In the genomic region with DNA sequence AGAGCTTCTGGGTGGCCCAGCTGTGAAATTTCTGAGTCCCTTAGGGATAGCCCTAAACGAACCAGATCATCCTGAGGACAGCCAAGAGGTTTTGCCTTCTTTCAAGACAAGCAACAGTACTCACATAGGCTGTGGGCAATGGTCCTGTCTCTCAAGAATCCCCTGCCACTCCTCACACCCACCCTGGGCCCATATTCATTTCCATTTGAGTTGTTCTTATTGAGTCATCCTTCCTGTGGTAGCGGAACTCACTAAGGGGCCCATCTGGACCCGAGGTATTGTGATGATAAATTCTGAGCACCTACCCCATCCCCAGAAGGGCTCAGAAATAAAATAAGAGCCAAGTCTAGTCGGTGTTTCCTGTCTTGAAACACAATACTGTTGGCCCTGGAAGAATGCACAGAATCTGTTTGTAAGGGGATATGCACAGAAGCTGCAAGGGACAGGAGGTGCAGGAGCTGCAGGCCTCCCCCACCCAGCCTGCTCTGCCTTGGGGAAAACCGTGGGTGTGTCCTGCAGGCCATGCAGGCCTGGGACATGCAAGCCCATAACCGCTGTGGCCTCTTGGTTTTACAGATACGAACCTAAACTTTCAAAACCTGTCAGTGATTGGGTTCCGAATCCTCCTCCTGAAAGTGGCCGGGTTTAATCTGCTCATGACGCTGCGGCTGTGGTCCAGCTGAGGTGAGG, we compare ENCODE assay signal across 8 cellular contexts. TPM values are rescaled to one million over a fixed set of nuclear protein-coding genes. Genes with fewer than 3 reads are reported as not detected.
DNase-seq lines count a peak whose midpoint lies in the region; ATAC-seq and TF ChIP-seq lines count a peak whose summit lies in the region.

No MANE protein-coding gene starts in this region.

- no peak overlapping the region for H3K4me3 ChIP-seq in fibroblast of pulmonary artery (replicated peaks; ENCODE audit: low read depth, low read length)
- H3K4me3 ChIP-seq in stomach, result no peak overlapping the region
- no peak overlapping the region for H3K4me3 ChIP-seq in lower lobe of right lung

- CTCF ChIA-PET in WTC11 (lab: Charles Lee), result interaction anchor here (1.2 to 4.0 kb wide), 5 partner anchors 10 to 572 kb away, joined by 3 to 35 read pairs (median 9); no protein-coding TSS in a partner anchor

- no peaks in the 10 kb centered on the region for H3K36me3 ChIP-seq in stomach
- no peaks in the 10 kb centered on the region for H3K36me3 ChIP-seq in lower lobe of right lung

- TF ChIP-seq EP300 in stomach (IDR thresholded peaks at IDR 0.05), result no peak

- POLR2A ChIA-PET in WTC11 (lab: Charles Lee), result no interaction called here

- H3K36me3 Mint-ChIP-seq in WTC11, result no peaks in the 10 kb centered on the region

- H3K27me3 ChIP-seq in stomach (no peaks in the 10 kb centered on the region), lower lobe of right lung (ENCODE audit: low read depth) (no peaks in the 10 kb centered on the region)

- H3K4me1 ChIP-seq in stomach, result peaks cover 16 to 54% (median 40%) of the 10 kb centered on the region in 4 donors
- H3K4me1 ChIP-seq in lower lobe of right lung, result peaks cover 39% of the 10 kb centered on the region

- intact Hi-C loops in stomach (cut with DNase I; ENCODE audit: low total_unique reads), result loop anchor here (10.0 kb wide), 1 partner anchor 295 kb away; no protein-coding TSS in a partner anchor
- intact Hi-C loops in lower lobe of right lung (cut with DNase I), result no loop called here

- no peaks in the 10 kb centered on the region for H3K27me3 Mint-ChIP-seq in WTC11 (ENCODE audit: low read depth)

- ATAC-seq in GM19035 (IDR thresholded peaks at IDR 0.05; ENCODE audit: unreplicated experiment) (peak; percentile 59), HG03139 (IDR thresholded peaks at IDR 0.05; ENCODE audit: unreplicated experiment) (peak; percentile 41), WTC11 (no peak; the same call in 1 of the 2 replicates), lower lobe of right lung (no peak), HG03159 (IDR thresholded peaks at IDR 0.05; ENCODE audit: unreplicated experiment) (no peak)

- TF ChIP-seq CTCF in WTC11 (IDR thresholded peaks at IDR 0.05), result no peak
- TF ChIP-seq CTCF in fibroblast of pulmonary artery (IDR thresholded peaks at IDR 0.05; ENCODE audit: low read length, missing control alignments), result no peak
- no peak for TF ChIP-seq CTCF in stomach (IDR thresholded peaks at IDR 0.05)
- no peak for TF ChIP-seq CTCF in lower lobe of right lung (IDR thresholded peaks at IDR 0.05)

- H3K4me3 Mint-ChIP-seq in WTC11, result no peak overlapping the region

- TF ChIP-seq POLR2A in stomach (IDR thresholded peaks at IDR 0.05), result no peak

- DNase-seq in WTC11 (ENCODE audit: low spot score) (no peak), fibroblast of pulmonary artery (ENCODE audit: low read depth) (peak; percentile 62), stomach (no peak), AG08395 (ENCODE audit: low spot score) (no peak), lower lobe of right lung (no peak)

- H3K4me1 Mint-ChIP-seq in WTC11, result peaks cover 57% of the 10 kb centered on the region

- no peaks in the 10 kb centered on the region for H3K9me3 ChIP-seq in stomach
- no peaks in the 10 kb centered on the region for H3K9me3 ChIP-seq in lower lobe of right lung

- 60 to 63% (median 62%) methylated on average over 11 of the region's 11 CpGs for WGBS in stomach, 5 donors

- H3K27ac ChIP-seq in stomach (peak overlapping the region; percentile 23 to 49 (median 39)), lower lobe of right lung (no peak overlapping the region)

- H3K9me3 Mint-ChIP-seq in WTC11, result no peaks in the 10 kb centered on the region

- peak overlapping the region; percentile 50; the same call in 1 of the 2 replicates for H3K27ac Mint-ChIP-seq in WTC11

TF ChIP-seq in WTC11, 78 proteins besides CTCF, POLR2A, EP300 and RAD21:
- no peak for TF ChIP-seq PRRX2 (CRISPR knock-in tag; IDR thresholded peaks at IDR 0.05)
- no peak for TF ChIP-seq RORB (CRISPR knock-in tag; IDR thresholded peaks at IDR 0.05)
- TF ChIP-seq E2F4 (CRISPR knock-in tag; IDR thresholded peaks at IDR 0.05; ENCODE audit: borderline replicate concordance, low read depth), result no peak
- TF ChIP-seq NFYB (CRISPR knock-in tag; conservative IDR thresholded peaks at IDR 0.05; ENCODE audit: low read depth), result no peak
- no peak for TF ChIP-seq ZNF263 (CRISPR knock-in tag; IDR thresholded peaks at IDR 0.05; ENCODE audit: low read depth)
- TF ChIP-seq MXD4 (CRISPR knock-in tag; IDR thresholded peaks at IDR 0.05; ENCODE audit: borderline replicate concordance), result no peak
- no peak for TF ChIP-seq TEAD1 (CRISPR knock-in tag; IDR thresholded peaks at IDR 0.05)
- no peak for TF ChIP-seq NR1H2 (CRISPR knock-in tag; IDR thresholded peaks at IDR 0.05)
- TF ChIP-seq ELF4 (CRISPR knock-in tag; IDR thresholded peaks at IDR 0.05; ENCODE audit: low read depth), result no peak
- TF ChIP-seq NFE2L1 (CRISPR knock-in tag; IDR thresholded peaks at IDR 0.05), result no peak

RNA-seq across cellular contexts. Expression of gene DAD1, which starts 38.9 kb away (rescaled TPM):
- 125 to 156 TPM (median 144 TPM) in 3 replicates for total RNA-seq in WTC11 (2021)
- 100 to 1,000 TPM in 2 of 5 donors, 10 to 100 TPM in 2, not detected in 1; 36.8 to 191 (median 80.8) TPM for total RNA-seq in stomach
- 100 to 1,000 TPM; 172 to 236 (median 202) TPM for polyA plus RNA-seq in stomach
- total RNA-seq in lower lobe of right lung, result 162 TPM

RNA-seq across cellular contexts. Expression of gene ABHD4, which starts 48.0 kb away (rescaled TPM):
- total RNA-seq in WTC11 (2021), result 33.5 to 36.1 TPM (median 33.9 TPM) in 3 replicates
- total RNA-seq in stomach, result 100 to 1,000 TPM in 1 of 5 donors, 10 to 100 TPM in 4; 12.2 to 130 (median 27.7) TPM
- 10 to 100 TPM; 14.8 to 24.3 (median 17.0) TPM for polyA plus RNA-seq in stomach
- 28.5 TPM for total RNA-seq in lower lobe of right lung

Comparison
In these comparisons a context has a peak if more than half of its experiments do, and no peak if none do; other contexts are left out.
1. ATAC-seq: peak in GM19035 (single experiment) and HG03139 (single experiment); none in WTC11 (single experiment), lower lobe of right lung (0 of 2) and HG03159 (single experiment).